2 cellular contexts compared by ENCODE assay signal in the genomic region with DNA sequence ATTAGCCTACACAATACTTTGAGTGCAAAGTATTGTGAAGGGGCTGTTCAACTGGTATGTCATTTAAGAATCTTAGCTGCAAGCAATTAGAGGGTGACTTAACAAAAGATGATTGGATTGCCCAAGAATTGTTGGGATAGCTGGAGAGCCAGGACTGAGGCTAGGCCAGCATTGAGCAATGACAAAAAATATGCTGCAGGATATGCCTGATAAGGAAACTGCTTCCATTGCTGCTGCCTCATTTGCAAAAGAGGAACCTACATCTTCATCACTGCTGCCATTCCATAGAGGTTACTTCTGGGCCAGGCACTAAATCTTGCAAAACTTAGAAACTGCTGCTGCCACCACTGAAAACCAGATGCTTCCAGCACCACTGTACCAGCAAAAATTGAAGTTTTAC.
TF ChIP-seq lines count a peak whose summit lies in the region.

No MANE protein-coding gene starts in this region.

TF ChIP-seq in SK-N-SH, 30 proteins besides CTCF, POLR2A, EP300 and RAD21 (continued from another document):
- no peak for TF ChIP-seq REST (IDR thresholded peaks at IDR 0.05; ENCODE audit: low read depth, low read length)
- TF ChIP-seq YY1 (IDR thresholded peaks at IDR 0.05; ENCODE audit: low read depth), result no peak
- TF ChIP-seq TEAD4 (IDR thresholded peaks at IDR 0.05; ENCODE audit: borderline replicate concordance, insufficient read depth), result no peak
- no peak for TF ChIP-seq SMC3 (IDR thresholded peaks at IDR 0.05; ENCODE audit: low read depth, low read length)
- no peak for TF ChIP-seq FOXJ3 (CRISPR knock-in tag; IDR thresholded peaks at IDR 0.05)
- no peak for TF ChIP-seq CHD2 (IDR thresholded peaks at IDR 0.05; ENCODE audit: low read length, partially characterized antibody)
- no peak for TF ChIP-seq GABPA (IDR thresholded peaks at IDR 0.05; ENCODE audit: low read depth)
- no peak for TF ChIP-seq RFX5 (IDR thresholded peaks at IDR 0.05; ENCODE audit: low read length)
- TF ChIP-seq PBX3 (IDR thresholded peaks at IDR 0.05), result no peak
- no peak for TF ChIP-seq MXI1 (IDR thresholded peaks at IDR 0.05; ENCODE audit: low read depth, low read length)
- TF ChIP-seq TCF12 (IDR thresholded peaks at IDR 0.05), result no peak
- TF ChIP-seq ELF1 (IDR thresholded peaks at IDR 0.05), result no peak
- TF ChIP-seq EZH2phosphoT487 (IDR thresholded peaks at IDR 0.05; ENCODE audit: borderline replicate concordance, low read depth), result no peak

TF ChIP-seq in SK-N-SH treated with all-trans-retinoic acid at 6 μM for 48 hours, 23 proteins besides CTCF, POLR2A, EP300 and RAD21 (continued from another document):
- TF ChIP-seq RARB (CRISPR knock-in tag; IDR thresholded peaks at IDR 0.05) (no peak), TOX (CRISPR knock-in tag; IDR thresholded peaks at IDR 0.05; ENCODE audit: borderline replicate concordance) (no peak), BACH2 (CRISPR knock-in tag; IDR thresholded peaks at IDR 0.05; ENCODE audit: borderline replicate concordance) (no peak), ZC3H10 (CRISPR knock-in tag; IDR thresholded peaks at IDR 0.05) (no peak)
